ENCODE assay signal across 19 cellular contexts in genomic region chr16:67694611-67695010, GRCh38.
"Had no signal": no experiment of that assay in that cellular context is flagged by ENCODE, and none has a peak within 500 bp of the region (broad histone marks: within the 10 kb centered on the region; RNA-seq: fewer than 3 reads in every experiment).

No MANE protein-coding gene starts in this region.

- H3K36me3 Mint-ChIP-seq: natural killer cell treated with Interleukin-12 subunit alpha and Interleukin-12 subunit beta and Interleukin-15 and Interleukin-18, amount 100 ng/mL, for 72 hours had no signal

- DNase-seq: activated CD4-positive, alpha-beta T cell treated with anti-CD3 and anti-CD28 coated beads for 1 hour; activated CD4-positive, alpha-beta T cell treated with anti-CD3 and anti-CD28 coated beads, Interleukin-2, amount 50 U/mL, for 4 hours; activated naive CD4-positive, alpha-beta T cell treated with Interleukin-2 at 50 U/mL for 16 hours; activated T-cell treated with anti-CD3 and anti-CD28 coated beads for 4 hours; anterior cingulate cortex; erythroblast; gastrocnemius medialis; islet precursor cell; left lung; mesenchymal stem cell; occipital lobe; stimulated activated CD4-positive, alpha-beta T cell treated with anti-CD3 and anti-CD28 coated beads, Interleukin-1b, Interleukin-23, amount 100 ng/mL, for 48 hours; stimulated activated naive CD8-positive, alpha-beta T cell treated with anti-CD3 and anti-CD28 coated beads, Interleukin-15, amount 100 ng/mL, for 72 hours; T-cell had no signal

- H3K9me3 ChIP-seq: gastrocnemius medialis, left lung, prostate gland had no signal

- H3K9me3 Mint-ChIP-seq: activated T-helper 17 cell treated with anti-CD3 and anti-CD28 coated beads, Interleukin-2, amount 50 U/mL, for 72 hours; natural killer cell treated with Interleukin-12 subunit alpha and Interleukin-12 subunit beta and Interleukin-15 and Interleukin-18, amount 100 ng/mL, for 72 hours; stimulated activated naive CD8-positive, alpha-beta T cell treated with anti-CD3 and anti-CD28 coated beads, Interleukin-15, amount 100 ng/mL, for 72 hours; T-cell had no signal

- H3K27ac Mint-ChIP-seq: activated T-helper 17 cell treated with anti-CD3 and anti-CD28 coated beads, Interleukin-2, amount 50 U/mL, for 72 hours; stimulated activated naive CD8-positive, alpha-beta T cell treated with anti-CD3 and anti-CD28 coated beads, Interleukin-15, amount 100 ng/mL, for 72 hours; T-cell had no signal

- H3K4me3 Mint-ChIP-seq: activated T-helper 17 cell treated with anti-CD3 and anti-CD28 coated beads, Interleukin-2, amount 50 U/mL, for 72 hours; natural killer cell treated with Interleukin-12 subunit alpha and Interleukin-12 subunit beta and Interleukin-15 and Interleukin-18, amount 100 ng/mL, for 72 hours; stimulated activated naive CD8-positive, alpha-beta T cell treated with anti-CD3 and anti-CD28 coated beads, Interleukin-15, amount 100 ng/mL, for 72 hours; T-cell had no signal

- H3K4me3 ChIP-seq: dorsolateral prefrontal cortex, gastrocnemius medialis, left lung, prostate gland had no signal

- H3K27ac ChIP-seq: left lung, prostate gland, VCaP had no signal

- H3K4me1 ChIP-seq: gastrocnemius medialis, prostate gland had no signal

- H3K27me3 ChIP-seq: dorsolateral prefrontal cortex, gastrocnemius medialis, left lung had no signal

- H3K27me3 Mint-ChIP-seq: activated T-helper 17 cell treated with anti-CD3 and anti-CD28 coated beads, Interleukin-2, amount 50 U/mL, for 72 hours; natural killer cell treated with Interleukin-12 subunit alpha and Interleukin-12 subunit beta and Interleukin-15 and Interleukin-18, amount 100 ng/mL, for 72 hours; stimulated activated naive CD8-positive, alpha-beta T cell treated with anti-CD3 and anti-CD28 coated beads, Interleukin-15, amount 100 ng/mL, for 72 hours; T-cell had no signal

- ATAC-seq: activated T-helper 17 cell treated with anti-CD3 and anti-CD28 coated beads, Interleukin-2, amount 50 U/mL, for 72 hours; left lung; natural killer cell treated with Interleukin-12 subunit alpha and Interleukin-12 subunit beta and Interleukin-15 and Interleukin-18, amount 100 ng/mL, for 72 hours; stimulated activated naive CD8-positive, alpha-beta T cell treated with anti-CD3 and anti-CD28 coated beads, Interleukin-15, amount 100 ng/mL, for 72 hours; T-cell had no signal

- H3K36me3 ChIP-seq: gastrocnemius medialis, prostate gland had no signal
